8 cellular contexts compared by ENCODE assay signal in the genomic region with DNA sequence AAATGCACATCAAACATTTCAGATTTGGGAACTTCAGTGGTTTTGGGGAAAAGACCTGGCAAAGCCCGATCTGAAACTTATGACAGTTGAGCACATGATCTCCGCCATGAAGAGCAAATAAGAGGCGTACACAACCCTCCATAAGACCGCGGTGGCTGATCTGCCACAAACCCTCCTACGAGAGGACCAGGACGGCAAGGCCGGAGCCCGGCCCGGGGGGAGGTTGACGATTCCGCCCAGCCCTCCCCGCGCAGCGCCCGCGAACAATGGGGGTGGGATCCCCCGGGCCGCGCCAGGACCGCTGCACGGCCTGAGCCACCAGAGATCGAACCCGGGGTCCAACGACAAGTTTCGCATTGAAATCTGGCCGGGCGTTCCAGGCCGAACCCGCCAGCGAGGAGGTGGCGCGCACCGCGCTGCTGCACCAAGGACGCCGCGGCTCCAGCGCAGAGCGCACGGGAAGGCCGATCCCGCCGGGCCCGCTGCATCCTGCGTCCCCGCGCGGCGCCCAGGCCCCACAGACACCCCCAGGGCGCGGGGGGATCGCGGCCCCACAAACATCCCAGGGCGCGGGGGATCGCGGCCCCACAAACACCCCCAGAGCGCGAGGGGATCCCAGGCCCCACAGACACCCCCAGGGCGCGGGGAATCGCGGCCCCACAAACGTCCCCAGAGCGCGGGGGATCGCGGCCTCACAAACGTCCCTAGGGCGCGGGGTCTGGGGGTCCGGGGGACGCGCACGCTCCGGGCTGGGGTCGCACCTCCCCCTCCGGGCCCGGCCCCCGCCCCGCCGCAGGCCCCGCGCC. TPM values are rescaled to one million over a fixed set of nuclear protein-coding genes. Genes with fewer than 3 reads are reported as not detected.
DNase-seq lines count a peak whose midpoint lies in the region; ATAC-seq and TF ChIP-seq lines count a peak whose summit lies in the region.

No MANE protein-coding gene starts in this region.

- no peaks in the 10 kb centered on the region for H3K36me3 ChIP-seq in kidney epithelial cell (ENCODE audit: control insufficient read depth, insufficient read depth, low read length)

- no peak for DNase-seq in activated naive CD8-positive, alpha-beta T cell treated with anti-CD3 and anti-CD28 coated beads, Interleukin-2, amount 50 U/mL, for 24 hours
- DNase-seq in cardiac fibroblast (ENCODE audit: low read depth in 2 of 2) = peak; percentile 48 to 56
- DNase-seq in kidney epithelial cell (ENCODE audit: low read depth) = no peak
- DNase-seq in substantia nigra (lab: John Stamatoyannopoulos, UW) = peak in 15 of 49 donors; percentile 23 to 70 (median 43)
- DNase-seq in HT-29 (ENCODE audit: low spot score) = no peak
- DNase-seq in stimulated activated CD4-positive, alpha-beta T cell treated with anti-CD3 and anti-CD28 coated beads, Interleukin-2, amount 100 ng/mL, for 24 hours = no peak

- H3K27me3 Mint-ChIP-seq in activated naive CD8-positive, alpha-beta T cell = peaks cover 31% of the 10 kb centered on the region
- peaks cover 46% of the 10 kb centered on the region for H3K27me3 Mint-ChIP-seq in activated naive CD8-positive, alpha-beta T cell treated with anti-CD3 and anti-CD28 coated beads, Interleukin-2, amount 50 U/mL, for 24 hours
- H3K27me3 Mint-ChIP-seq in stimulated activated memory B cell treated with anti-CD40 and anti-IgM and Interleukin-4, amounts not matched to agents 10 μg/mL and 1 μg/mL and 100 μg/mL, for 72 hours = peaks cover 67% of the 10 kb centered on the region

- H3K4me3 Mint-ChIP-seq in activated naive CD8-positive, alpha-beta T cell = peak overlapping the region; percentile 52
- H3K4me3 Mint-ChIP-seq in activated naive CD8-positive, alpha-beta T cell treated with anti-CD3 and anti-CD28 coated beads, Interleukin-2, amount 50 U/mL, for 24 hours = no peak overlapping the region
- no peak overlapping the region for H3K4me3 Mint-ChIP-seq in stimulated activated memory B cell treated with anti-CD40 and anti-IgM and Interleukin-4, amounts not matched to agents 10 μg/mL and 1 μg/mL and 100 μg/mL, for 72 hours

- H3K27me3 ChIP-seq in kidney epithelial cell (ENCODE audit: control insufficient read depth, insufficient read depth, low read length) = no peaks in the 10 kb centered on the region

- H3K4me3 ChIP-seq in cardiac fibroblast (replicated peaks in 1 of 2; ENCODE audit: low read depth in 2 of 2, low read length in 2 of 2) (peak overlapping the region; percentile 67 to 69), kidney epithelial cell (ENCODE audit: low read depth, low read length) (peak overlapping the region; percentile 80)

- H3K9me3 Mint-ChIP-seq in activated naive CD8-positive, alpha-beta T cell (ENCODE audit: low read depth) = no peaks in the 10 kb centered on the region
- H3K9me3 Mint-ChIP-seq in activated naive CD8-positive, alpha-beta T cell treated with anti-CD3 and anti-CD28 coated beads, Interleukin-2, amount 50 U/mL, for 24 hours = no peaks in the 10 kb centered on the region
- peaks cover 6% of the 10 kb centered on the region for H3K9me3 Mint-ChIP-seq in stimulated activated memory B cell treated with anti-CD40 and anti-IgM and Interleukin-4, amounts not matched to agents 10 μg/mL and 1 μg/mL and 100 μg/mL, for 72 hours

- no peak overlapping the region for H3K27ac Mint-ChIP-seq in activated naive CD8-positive, alpha-beta T cell
- no peak overlapping the region for H3K27ac Mint-ChIP-seq in activated naive CD8-positive, alpha-beta T cell treated with anti-CD3 and anti-CD28 coated beads, Interleukin-2, amount 50 U/mL, for 24 hours
- H3K27ac Mint-ChIP-seq in stimulated activated memory B cell treated with anti-CD40 and anti-IgM and Interleukin-4, amounts not matched to agents 10 μg/mL and 1 μg/mL and 100 μg/mL, for 72 hours = no peak overlapping the region

- no peak for ATAC-seq in activated naive CD8-positive, alpha-beta T cell treated with anti-CD3 and anti-CD28 coated beads, Interleukin-2, amount 50 U/mL, for 24 hours
- no peak for ATAC-seq in stimulated activated memory B cell treated with anti-CD40 and anti-IgM and Interleukin-4, amounts not matched to agents 10 μg/mL and 1 μg/mL and 100 μg/mL, for 72 hours

- no peak for TF ChIP-seq CTCF in cardiac fibroblast (IDR thresholded peaks at IDR 0.05; ENCODE audit: low read depth, low read length)
- TF ChIP-seq CTCF in kidney epithelial cell (IDR thresholded peaks at IDR 0.05; ENCODE audit: insufficient read depth, low read length, poor library complexity, severe bottlenecking) = no peak

- H3K27ac ChIP-seq in substantia nigra (ENCODE audit: low read depth, low read length, poor library complexity, severe bottlenecking) = peak overlapping the region; percentile 91

- H3K4me1 Mint-ChIP-seq in activated naive CD8-positive, alpha-beta T cell (ENCODE audit: low read depth) = peaks cover 7% of the 10 kb centered on the region
- H3K4me1 Mint-ChIP-seq in activated naive CD8-positive, alpha-beta T cell treated with anti-CD3 and anti-CD28 coated beads, Interleukin-2, amount 50 U/mL, for 24 hours = peaks cover 3% of the 10 kb centered on the region
- no peaks in the 10 kb centered on the region for H3K4me1 Mint-ChIP-seq in stimulated activated memory B cell treated with anti-CD40 and anti-IgM and Interleukin-4, amounts not matched to agents 10 μg/mL and 1 μg/mL and 100 μg/mL, for 72 hours

- no peaks in the 10 kb centered on the region for H3K36me3 Mint-ChIP-seq in activated naive CD8-positive, alpha-beta T cell
- H3K36me3 Mint-ChIP-seq in activated naive CD8-positive, alpha-beta T cell treated with anti-CD3 and anti-CD28 coated beads, Interleukin-2, amount 50 U/mL, for 24 hours (ENCODE audit: low read depth) = no peaks in the 10 kb centered on the region
- H3K36me3 Mint-ChIP-seq in stimulated activated memory B cell treated with anti-CD40 and anti-IgM and Interleukin-4, amounts not matched to agents 10 μg/mL and 1 μg/mL and 100 μg/mL, for 72 hours = no peaks in the 10 kb centered on the region

RNA-seq across cellular contexts. Expression of a gene that starts 0.6 kb away (rescaled TPM):
- total RNA-seq in kidney epithelial cell = 19.2 and 20.4 TPM in 2 replicates
- total RNA-seq in HT-29 (2014; rRNA removed; shearing (Covaris generic)) = 0.97 and 1.6 TPM in 2 replicates

Comparison
In these comparisons a context has a peak if more than half of its experiments do, and no peak if none do; other contexts are left out.
1. DNase-seq: peak in cardiac fibroblast (2 of 2); none in activated naive CD8-positive, alpha-beta T cell treated with anti-CD3 and anti-CD28 coated beads, Interleukin-2, amount 50 U/mL, for 24 hours (single experiment), kidney epithelial cell (single experiment), HT-29 (single experiment) and stimulated activated CD4-positive, alpha-beta T cell treated with anti-CD3 and anti-CD28 coated beads, Interleukin-2, amount 100 ng/mL, for 24 hours (0 of 2).